ENCODE assay signal across 24 cellular contexts in genomic region chr4:161280929-161281328, GRCh38.
"Had no signal": no experiment of that assay in that cellular context is flagged by ENCODE, and none has a peak within 500 bp of the region (broad histone marks: within the 10 kb centered on the region; RNA-seq: fewer than 3 reads in every experiment).

No MANE protein-coding gene starts in this region.

- H3K9me3 ChIP-seq: colonic mucosa, esophagus muscularis mucosa, esophagus squamous epithelium, gastrocnemius medialis, gastroesophageal sphincter had no signal

- H3K27me3 Mint-ChIP-seq: dendritic cell treated with granulocyte-macrophage colony-stimulating factor and Interleukin-4, amounts not matched to agents 40 ng/mL and 50 ng/mL, for 4 days; effector memory CD8-positive, alpha-beta T cell had no signal

- H3K27me3 ChIP-seq: colonic mucosa, dorsolateral prefrontal cortex, esophagus muscularis mucosa, esophagus squamous epithelium, foreskin keratinocyte, gastrocnemius medialis, gastroesophageal sphincter, heart left ventricle, heart right ventricle had no signal

- H3K4me1 Mint-ChIP-seq: endodermal cell had no signal

- DNase-seq: colonic mucosa; cortex of kidney; dermis blood vessel endothelial cell; dorsolateral prefrontal cortex; effector CD4-positive, alpha-beta T cell; effector memory CD4-positive, alpha-beta T cell; effector memory CD8-positive, alpha-beta T cell; endodermal cell; erythroblast; esophagus squamous epithelium; foreskin fibroblast; foreskin keratinocyte; foreskin melanocyte; gastrocnemius medialis; glutamatergic neuron; head of caudate nucleus; heart left ventricle; heart right ventricle had no signal

- H3K4me3 ChIP-seq: colonic mucosa, coronary artery, dorsolateral prefrontal cortex, esophagus muscularis mucosa, esophagus squamous epithelium, gastrocnemius medialis, gastroesophageal sphincter, heart left ventricle, heart right ventricle had no signal

- H3K27ac Mint-ChIP-seq: dendritic cell treated with granulocyte-macrophage colony-stimulating factor and Interleukin-4, amounts not matched to agents 40 ng/mL and 50 ng/mL, for 4 days; effector memory CD8-positive, alpha-beta T cell; endodermal cell had no signal

- H3K36me3 ChIP-seq: colonic mucosa, esophagus muscularis mucosa, esophagus squamous epithelium, gastrocnemius medialis, gastroesophageal sphincter, heart left ventricle, heart right ventricle had no signal

- H3K4me3 Mint-ChIP-seq: dendritic cell treated with granulocyte-macrophage colony-stimulating factor and Interleukin-4, amounts not matched to agents 40 ng/mL and 50 ng/mL, for 4 days; effector memory CD8-positive, alpha-beta T cell; endodermal cell had no signal

- ATAC-seq: effector memory CD8-positive, alpha-beta T cell; esophagus mucosa; foreskin keratinocyte; gastrocnemius medialis; gastroesophageal sphincter; heart left ventricle; heart right ventricle had no signal

- H3K4me1 ChIP-seq: colonic mucosa, esophagus muscularis mucosa, esophagus squamous epithelium, foreskin keratinocyte, gastrocnemius medialis, gastroesophageal sphincter, heart left ventricle, heart right ventricle had no signal

- H3K27ac ChIP-seq: colonic mucosa, coronary artery, dorsolateral prefrontal cortex, epithelial cell of prostate, esophagus muscularis mucosa, esophagus squamous epithelium, foreskin keratinocyte, gastrocnemius medialis, gastroesophageal sphincter, heart left ventricle, heart right ventricle had no signal
